2 cellular contexts compared by ENCODE assay signal in genomic region chr13:113488283-113488682, GRCh38.
TF ChIP-seq lines count a peak whose summit lies in the region.

No MANE protein-coding gene starts in this region.

TF ChIP-seq in SK-N-SH, 30 proteins besides CTCF, POLR2A, EP300 and RAD21 (continued from another document):
- no peak for TF ChIP-seq PBX3 (IDR thresholded peaks at IDR 0.05)
- no peak for TF ChIP-seq TCF12 (IDR thresholded peaks at IDR 0.05)
- no peak for TF ChIP-seq TAF1 (IDR thresholded peaks at IDR 0.05; ENCODE audit: borderline replicate concordance, low read depth, low read length)

TF ChIP-seq in SK-N-SH treated with all-trans-retinoic acid at 6 μM for 48 hours, 23 proteins besides CTCF, POLR2A, EP300 and RAD21 (continued from another document):
- TF ChIP-seq CREB5 (CRISPR knock-in tag; IDR thresholded peaks at IDR 0.05; ENCODE audit: low read depth) = no peak
- no peak for TF ChIP-seq ZC3H10 (CRISPR knock-in tag; IDR thresholded peaks at IDR 0.05)
- no peak for TF ChIP-seq RARB (CRISPR knock-in tag; IDR thresholded peaks at IDR 0.05)
- TF ChIP-seq ZNF565 (CRISPR knock-in tag; conservative IDR thresholded peaks at IDR 0.05; ENCODE audit: low read depth) = no peak
TF ChIP-seq in SK-N-SH treated with all-trans-retinoic acid at 6 μM for 48 hours: peak in this region for 0.
